ENCODE assay signal across 1 cellular context in the genomic region with DNA sequence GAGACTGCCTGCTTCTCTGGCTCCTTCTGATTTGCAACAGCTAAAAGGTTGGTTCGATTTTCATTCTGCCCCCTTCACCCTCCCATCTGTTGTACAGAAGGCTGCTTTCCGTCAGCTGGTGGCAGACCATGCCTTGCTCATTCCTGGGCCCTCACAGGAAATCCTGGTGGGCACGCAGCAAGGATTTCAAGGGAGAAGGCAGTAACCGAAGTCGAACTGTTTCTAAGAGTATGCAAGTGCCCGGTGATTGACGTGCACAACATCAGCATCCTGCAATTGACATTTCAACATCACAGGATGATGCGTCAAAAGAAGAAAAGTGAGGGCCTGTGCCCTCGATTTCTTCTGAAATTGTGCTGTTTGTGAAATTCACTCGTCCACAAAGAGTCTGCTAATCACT.
TF ChIP-seq lines count a peak whose summit lies in the region.

No MANE protein-coding gene starts in this region.

TF ChIP-seq in GM23338, 12 proteins besides CTCF, POLR2A, EP300 and RAD21 (continued from another document):
- TF ChIP-seq, protein P1, sequence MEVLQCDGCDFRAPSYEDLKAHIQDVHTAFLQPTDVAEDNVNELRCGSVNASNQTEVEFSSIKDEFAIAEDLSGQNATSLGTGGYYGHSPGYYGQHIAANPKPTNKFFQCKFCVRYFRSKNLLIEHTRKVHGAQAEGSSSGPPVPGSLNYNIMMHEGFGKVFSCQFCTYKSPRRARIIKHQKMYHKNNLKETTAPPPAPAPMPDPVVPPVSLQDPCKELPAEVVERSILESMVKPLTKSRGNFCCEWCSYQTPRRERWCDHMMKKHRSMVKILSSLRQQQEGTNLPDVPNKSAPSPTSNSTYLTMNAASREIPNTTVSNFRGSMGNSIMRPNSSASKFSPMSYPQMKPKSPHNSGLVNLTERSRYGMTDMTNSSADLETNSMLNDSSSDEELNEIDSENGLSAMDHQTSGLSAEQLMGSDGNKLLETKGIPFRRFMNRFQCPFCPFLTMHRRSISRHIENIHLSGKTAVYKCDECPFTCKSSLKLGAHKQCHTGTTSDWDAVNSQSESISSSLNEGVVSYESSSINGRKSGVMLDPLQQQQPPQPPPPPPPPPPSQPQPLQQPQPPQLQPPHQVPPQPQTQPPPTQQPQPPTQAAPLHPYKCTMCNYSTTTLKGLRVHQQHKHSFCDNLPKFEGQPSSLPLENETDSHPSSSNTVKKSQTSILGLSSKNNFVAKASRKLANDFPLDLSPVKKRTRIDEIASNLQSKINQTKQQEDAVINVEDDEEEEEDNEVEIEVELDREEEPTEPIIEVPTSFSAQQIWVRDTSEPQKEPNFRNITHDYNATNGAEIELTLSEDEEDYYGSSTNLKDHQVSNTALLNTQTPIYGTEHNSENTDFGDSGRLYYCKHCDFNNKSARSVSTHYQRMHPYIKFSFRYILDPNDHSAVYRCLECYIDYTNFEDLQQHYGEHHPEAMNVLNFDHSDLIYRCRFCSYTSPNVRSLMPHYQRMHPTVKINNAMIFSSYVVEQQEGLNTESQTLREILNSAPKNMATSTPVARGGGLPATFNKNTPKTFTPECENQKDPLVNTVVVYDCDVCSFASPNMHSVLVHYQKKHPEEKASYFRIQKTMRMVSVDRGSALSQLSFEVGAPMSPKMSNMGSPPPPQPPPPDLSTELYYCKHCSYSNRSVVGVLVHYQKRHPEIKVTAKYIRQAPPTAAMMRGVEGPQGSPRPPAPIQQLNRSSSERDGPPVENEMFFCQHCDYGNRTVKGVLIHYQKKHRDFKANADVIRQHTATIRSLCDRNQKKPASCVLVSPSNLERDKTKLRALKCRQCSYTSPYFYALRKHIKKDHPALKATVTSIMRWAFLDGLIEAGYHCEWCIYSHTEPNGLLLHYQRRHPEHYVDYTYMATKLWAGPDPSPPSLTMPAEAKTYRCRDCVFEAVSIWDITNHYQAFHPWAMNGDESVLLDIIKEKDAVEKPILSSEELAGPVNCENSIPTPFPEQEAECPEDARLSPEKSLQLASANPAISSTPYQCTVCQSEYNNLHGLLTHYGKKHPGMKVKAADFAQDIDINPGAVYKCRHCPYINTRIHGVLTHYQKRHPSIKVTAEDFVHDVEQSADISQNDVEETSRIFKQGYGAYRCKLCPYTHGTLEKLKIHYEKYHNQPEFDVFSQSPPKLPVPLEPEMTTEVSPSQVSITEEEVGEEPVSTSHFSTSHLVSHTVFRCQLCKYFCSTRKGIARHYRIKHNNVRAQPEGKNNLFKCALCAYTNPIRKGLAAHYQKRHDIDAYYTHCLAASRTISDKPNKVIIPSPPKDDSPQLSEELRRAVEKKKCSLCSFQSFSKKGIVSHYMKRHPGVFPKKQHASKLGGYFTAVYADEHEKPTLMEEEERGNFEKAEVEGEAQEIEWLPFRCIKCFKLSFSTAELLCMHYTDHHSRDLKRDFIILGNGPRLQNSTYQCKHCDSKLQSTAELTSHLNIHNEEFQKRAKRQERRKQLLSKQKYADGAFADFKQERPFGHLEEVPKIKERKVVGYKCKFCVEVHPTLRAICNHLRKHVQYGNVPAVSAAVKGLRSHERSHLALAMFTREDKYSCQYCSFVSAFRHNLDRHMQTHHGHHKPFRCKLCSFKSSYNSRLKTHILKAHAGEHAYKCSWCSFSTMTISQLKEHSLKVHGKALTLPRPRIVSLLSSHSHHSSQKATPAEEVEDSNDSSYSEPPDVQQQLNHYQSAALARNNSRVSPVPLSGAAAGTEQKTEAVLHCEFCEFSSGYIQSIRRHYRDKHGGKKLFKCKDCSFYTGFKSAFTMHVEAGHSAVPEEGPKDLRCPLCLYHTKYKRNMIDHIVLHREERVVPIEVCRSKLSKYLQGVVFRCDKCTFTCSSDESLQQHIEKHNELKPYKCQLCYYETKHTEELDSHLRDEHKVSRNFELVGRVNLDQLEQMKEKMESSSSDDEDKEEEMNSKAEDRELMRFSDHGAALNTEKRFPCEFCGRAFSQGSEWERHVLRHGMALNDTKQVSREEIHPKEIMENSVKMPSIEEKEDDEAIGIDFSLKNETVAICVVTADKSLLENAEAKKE (CRISPR knock-in tag; IDR thresholded peaks at IDR 0.05), result no peak
- TF ChIP-seq NANOG (IDR thresholded peaks at IDR 0.05; ENCODE audit: borderline replicate concordance) (no peak), ZNF114 (CRISPR knock-in tag; IDR thresholded peaks at IDR 0.05) (no peak)
